ENCODE assay signal across 25 cellular contexts in genomic region chr3:197687570-197687969, GRCh38. TPM values are rescaled to one million over a fixed set of nuclear protein-coding genes. Genes with fewer than 3 reads are reported as not detected.
DNase-seq lines count a peak whose midpoint lies in the region; ATAC-seq and TF ChIP-seq lines count a peak whose summit lies in the region.
"Had no signal": no experiment of that assay in that cellular context is flagged by ENCODE, and none has a peak within 500 bp of the region (broad histone marks: within the 10 kb centered on the region; RNA-seq: fewer than 3 reads in every experiment).

No MANE protein-coding gene starts in this region.

- no peaks in the 10 kb centered on the region for H3K4me1 ChIP-seq in right atrium auricular region
- H3K4me1 ChIP-seq: A549, SJCRH30 had no signal

- H3K9me3 ChIP-seq in right atrium auricular region, result no peaks in the 10 kb centered on the region
- H3K9me3 ChIP-seq: A549, SJCRH30 had no signal

- DNase-seq in Right ventricle myocardium superior (no peak), right atrium auricular region (ENCODE audit: low spot score) (no peak), neural crest cell (ENCODE audit: low read depth, low spot score) (no peak), germinal center (ENCODE audit: low spot score) (no peak), NCI-H1694 treated with DMSO at 0.1 percent for 48 hours (lab: John Stamatoyannopoulos, UW) (no peak), T-helper 9 cell (no peak)
- DNase-seq: AML-193; CD4-positive, alpha-beta T cell; COR-L47; DMS53; HCEC 1CT; KG1; MM.1S; NCI-H1417; NCI-H1694; NCI-H2081; NCI-H2171 treated with DMSO at 0.1 percent for 48 hours; NCI-H345; NCI-H524 treated with DMSO at 0.1 percent for 48 hours; NCI-H774; SJCRH30 had no signal

- TF ChIP-seq CTCF in right atrium auricular region (IDR thresholded peaks at IDR 0.05) (no peak), neural crest cell (conservative IDR thresholded peaks at IDR 0.05) (no peak)

- no peak overlapping the region for H3K27ac ChIP-seq in right atrium auricular region
- H3K27ac ChIP-seq: A549; BLaER1 treated with 17β-estradiol and CSF1 and Interleukin-3, amounts not matched to agents 10 nM and 100 nM; SJCRH30 had no signal

- no peak overlapping the region for H3K4me3 Mint-ChIP-seq in neural crest cell
- H3K4me3 Mint-ChIP-seq: CD4-positive, alpha-beta T cell had no signal

- H3K27me3 ChIP-seq in right atrium auricular region, result no peaks in the 10 kb centered on the region
- H3K27me3 ChIP-seq: BLaER1 treated with 17β-estradiol and CSF1 and Interleukin-3, amounts not matched to agents 10 nM and 100 nM; SJCRH30 had no signal

- intact Hi-C loops in Right ventricle myocardium superior (cut with DNase I), result no loop called here

- no peak overlapping the region for H3K4me3 ChIP-seq in right atrium auricular region
- H3K4me3 ChIP-seq: A549; BLaER1 treated with 17β-estradiol and CSF1 and Interleukin-3, amounts not matched to agents 10 nM and 100 nM; SJCRH30 had no signal

- no peaks in the 10 kb centered on the region for H3K27me3 Mint-ChIP-seq in neural crest cell (ENCODE audit: low read depth)
- H3K27me3 Mint-ChIP-seq: CD4-positive, alpha-beta T cell had no signal

- H3K27ac Mint-ChIP-seq in neural crest cell (ENCODE audit: unreplicated experiment), result peak overlapping the region; percentile 35
- H3K27ac Mint-ChIP-seq: CD4-positive, alpha-beta T cell had no signal

- H3K36me3 ChIP-seq in right atrium auricular region, result peaks cover 51% of the 10 kb centered on the region

- H3K4me1 Mint-ChIP-seq in neural crest cell, result peaks cover 21% of the 10 kb centered on the region

- peaks cover 10% of the 10 kb centered on the region for H3K36me3 Mint-ChIP-seq in neural crest cell (ENCODE audit: low read depth)

- peak; percentile 56 for ATAC-seq in Right ventricle myocardium superior (ENCODE audit: poor library complexity)
- ATAC-seq in esophagus mucosa, result peak; percentile 11
- ATAC-seq: A549, SK-N-SH treated with all-trans-retinoic acid at 6 μM for 48 hours had no signal

- H3K9me3 Mint-ChIP-seq in neural crest cell, result no peaks in the 10 kb centered on the region
- H3K9me3 Mint-ChIP-seq: CD4-positive, alpha-beta T cell had no signal

RNA-seq across cellular contexts. Expression of gene RUBCN, which starts 49.1 kb away (rescaled TPM):
- total RNA-seq in Right ventricle myocardium superior (15.1 TPM), right atrium auricular region (10 to 100 TPM; 32.3 to 32.7 TPM), esophagus mucosa (18.0 TPM), neural crest cell (30.2 and 31.7 TPM in 2 replicates)
